Comparison of ENCODE assay signal across 1 cellular context in the genomic region with DNA sequence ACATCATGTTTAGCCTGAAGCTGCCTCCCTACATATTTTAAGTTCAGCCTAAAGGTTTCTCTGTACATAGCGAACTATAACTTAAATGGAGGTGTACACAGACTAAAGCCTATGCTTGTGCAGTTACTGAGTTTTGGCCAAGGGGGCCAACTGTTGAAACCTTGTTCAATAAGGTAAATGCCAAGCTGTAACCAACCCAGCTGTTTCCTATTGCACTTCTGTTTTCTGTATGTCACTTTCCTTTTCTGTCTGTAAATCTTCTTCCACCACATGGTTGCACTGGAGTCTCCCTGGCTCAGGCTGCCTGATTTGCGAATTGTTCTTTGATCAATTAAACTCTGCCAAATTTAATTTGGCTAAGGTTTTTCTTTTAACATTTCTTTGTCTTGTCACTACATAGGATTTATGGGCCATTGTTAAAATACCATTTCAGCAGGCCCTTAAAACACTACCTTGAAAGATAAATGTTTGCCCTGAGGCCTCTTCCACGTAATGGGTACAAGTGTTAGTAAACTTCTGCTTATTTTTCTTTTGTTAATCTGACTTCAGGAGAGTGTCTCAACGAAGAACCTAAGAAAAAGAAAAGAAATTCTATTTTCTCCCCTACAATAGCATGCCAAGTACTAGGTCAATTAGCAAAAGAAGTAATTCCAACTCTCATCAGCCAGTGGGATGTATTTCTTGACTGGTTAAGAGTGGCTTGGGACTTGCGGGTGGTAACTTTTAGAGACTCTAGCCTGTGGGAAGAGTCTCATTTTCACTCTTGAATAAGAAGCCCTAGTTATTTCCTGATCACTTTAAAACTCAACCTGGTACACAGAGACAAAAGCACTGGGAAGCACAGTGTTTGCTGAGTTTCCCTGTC.
TF ChIP-seq lines count a peak whose summit lies in the region.

No MANE protein-coding gene starts in this region.

TF ChIP-seq in GM23338, 12 proteins besides CTCF, POLR2A, EP300 and RAD21 (continued from another document):
- TF ChIP-seq, protein P1, sequence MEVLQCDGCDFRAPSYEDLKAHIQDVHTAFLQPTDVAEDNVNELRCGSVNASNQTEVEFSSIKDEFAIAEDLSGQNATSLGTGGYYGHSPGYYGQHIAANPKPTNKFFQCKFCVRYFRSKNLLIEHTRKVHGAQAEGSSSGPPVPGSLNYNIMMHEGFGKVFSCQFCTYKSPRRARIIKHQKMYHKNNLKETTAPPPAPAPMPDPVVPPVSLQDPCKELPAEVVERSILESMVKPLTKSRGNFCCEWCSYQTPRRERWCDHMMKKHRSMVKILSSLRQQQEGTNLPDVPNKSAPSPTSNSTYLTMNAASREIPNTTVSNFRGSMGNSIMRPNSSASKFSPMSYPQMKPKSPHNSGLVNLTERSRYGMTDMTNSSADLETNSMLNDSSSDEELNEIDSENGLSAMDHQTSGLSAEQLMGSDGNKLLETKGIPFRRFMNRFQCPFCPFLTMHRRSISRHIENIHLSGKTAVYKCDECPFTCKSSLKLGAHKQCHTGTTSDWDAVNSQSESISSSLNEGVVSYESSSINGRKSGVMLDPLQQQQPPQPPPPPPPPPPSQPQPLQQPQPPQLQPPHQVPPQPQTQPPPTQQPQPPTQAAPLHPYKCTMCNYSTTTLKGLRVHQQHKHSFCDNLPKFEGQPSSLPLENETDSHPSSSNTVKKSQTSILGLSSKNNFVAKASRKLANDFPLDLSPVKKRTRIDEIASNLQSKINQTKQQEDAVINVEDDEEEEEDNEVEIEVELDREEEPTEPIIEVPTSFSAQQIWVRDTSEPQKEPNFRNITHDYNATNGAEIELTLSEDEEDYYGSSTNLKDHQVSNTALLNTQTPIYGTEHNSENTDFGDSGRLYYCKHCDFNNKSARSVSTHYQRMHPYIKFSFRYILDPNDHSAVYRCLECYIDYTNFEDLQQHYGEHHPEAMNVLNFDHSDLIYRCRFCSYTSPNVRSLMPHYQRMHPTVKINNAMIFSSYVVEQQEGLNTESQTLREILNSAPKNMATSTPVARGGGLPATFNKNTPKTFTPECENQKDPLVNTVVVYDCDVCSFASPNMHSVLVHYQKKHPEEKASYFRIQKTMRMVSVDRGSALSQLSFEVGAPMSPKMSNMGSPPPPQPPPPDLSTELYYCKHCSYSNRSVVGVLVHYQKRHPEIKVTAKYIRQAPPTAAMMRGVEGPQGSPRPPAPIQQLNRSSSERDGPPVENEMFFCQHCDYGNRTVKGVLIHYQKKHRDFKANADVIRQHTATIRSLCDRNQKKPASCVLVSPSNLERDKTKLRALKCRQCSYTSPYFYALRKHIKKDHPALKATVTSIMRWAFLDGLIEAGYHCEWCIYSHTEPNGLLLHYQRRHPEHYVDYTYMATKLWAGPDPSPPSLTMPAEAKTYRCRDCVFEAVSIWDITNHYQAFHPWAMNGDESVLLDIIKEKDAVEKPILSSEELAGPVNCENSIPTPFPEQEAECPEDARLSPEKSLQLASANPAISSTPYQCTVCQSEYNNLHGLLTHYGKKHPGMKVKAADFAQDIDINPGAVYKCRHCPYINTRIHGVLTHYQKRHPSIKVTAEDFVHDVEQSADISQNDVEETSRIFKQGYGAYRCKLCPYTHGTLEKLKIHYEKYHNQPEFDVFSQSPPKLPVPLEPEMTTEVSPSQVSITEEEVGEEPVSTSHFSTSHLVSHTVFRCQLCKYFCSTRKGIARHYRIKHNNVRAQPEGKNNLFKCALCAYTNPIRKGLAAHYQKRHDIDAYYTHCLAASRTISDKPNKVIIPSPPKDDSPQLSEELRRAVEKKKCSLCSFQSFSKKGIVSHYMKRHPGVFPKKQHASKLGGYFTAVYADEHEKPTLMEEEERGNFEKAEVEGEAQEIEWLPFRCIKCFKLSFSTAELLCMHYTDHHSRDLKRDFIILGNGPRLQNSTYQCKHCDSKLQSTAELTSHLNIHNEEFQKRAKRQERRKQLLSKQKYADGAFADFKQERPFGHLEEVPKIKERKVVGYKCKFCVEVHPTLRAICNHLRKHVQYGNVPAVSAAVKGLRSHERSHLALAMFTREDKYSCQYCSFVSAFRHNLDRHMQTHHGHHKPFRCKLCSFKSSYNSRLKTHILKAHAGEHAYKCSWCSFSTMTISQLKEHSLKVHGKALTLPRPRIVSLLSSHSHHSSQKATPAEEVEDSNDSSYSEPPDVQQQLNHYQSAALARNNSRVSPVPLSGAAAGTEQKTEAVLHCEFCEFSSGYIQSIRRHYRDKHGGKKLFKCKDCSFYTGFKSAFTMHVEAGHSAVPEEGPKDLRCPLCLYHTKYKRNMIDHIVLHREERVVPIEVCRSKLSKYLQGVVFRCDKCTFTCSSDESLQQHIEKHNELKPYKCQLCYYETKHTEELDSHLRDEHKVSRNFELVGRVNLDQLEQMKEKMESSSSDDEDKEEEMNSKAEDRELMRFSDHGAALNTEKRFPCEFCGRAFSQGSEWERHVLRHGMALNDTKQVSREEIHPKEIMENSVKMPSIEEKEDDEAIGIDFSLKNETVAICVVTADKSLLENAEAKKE (CRISPR knock-in tag; IDR thresholded peaks at IDR 0.05): no peak
- TF ChIP-seq ZNF331 (CRISPR knock-in tag; IDR thresholded peaks at IDR 0.05; ENCODE audit: low read depth) (no peak), JUNB (IDR thresholded peaks at IDR 0.05; ENCODE audit: unreplicated experiment) (no peak), ZNF114 (CRISPR knock-in tag; IDR thresholded peaks at IDR 0.05) (no peak), POLR2AphosphoS5 (IDR thresholded peaks at IDR 0.05; ENCODE audit: low read depth) (no peak), NANOG (IDR thresholded peaks at IDR 0.05; ENCODE audit: borderline replicate concordance) (no peak), CREB1 (CRISPR knock-in tag; IDR thresholded peaks at IDR 0.05; ENCODE audit: low read depth) (no peak), EZH2 (IDR thresholded peaks at IDR 0.05; ENCODE audit: low read depth, unreplicated experiment) (no peak), STAT1 (IDR thresholded peaks at IDR 0.05; ENCODE audit: unreplicated experiment) (no peak), EZH2phosphoT487 (IDR thresholded peaks at IDR 0.05; ENCODE audit: unreplicated experiment) (no peak)
- TF ChIP-seq, protein P2, sequence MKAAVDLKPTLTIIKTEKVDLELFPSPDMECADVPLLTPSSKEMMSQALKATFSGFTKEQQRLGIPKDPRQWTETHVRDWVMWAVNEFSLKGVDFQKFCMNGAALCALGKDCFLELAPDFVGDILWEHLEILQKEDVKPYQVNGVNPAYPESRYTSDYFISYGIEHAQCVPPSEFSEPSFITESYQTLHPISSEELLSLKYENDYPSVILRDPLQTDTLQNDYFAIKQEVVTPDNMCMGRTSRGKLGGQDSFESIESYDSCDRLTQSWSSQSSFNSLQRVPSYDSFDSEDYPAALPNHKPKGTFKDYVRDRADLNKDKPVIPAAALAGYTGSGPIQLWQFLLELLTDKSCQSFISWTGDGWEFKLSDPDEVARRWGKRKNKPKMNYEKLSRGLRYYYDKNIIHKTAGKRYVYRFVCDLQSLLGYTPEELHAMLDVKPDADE (IDR thresholded peaks at IDR 0.05): no peak
